Comparison of ENCODE assay signal across 15 cellular contexts in the genomic region with DNA sequence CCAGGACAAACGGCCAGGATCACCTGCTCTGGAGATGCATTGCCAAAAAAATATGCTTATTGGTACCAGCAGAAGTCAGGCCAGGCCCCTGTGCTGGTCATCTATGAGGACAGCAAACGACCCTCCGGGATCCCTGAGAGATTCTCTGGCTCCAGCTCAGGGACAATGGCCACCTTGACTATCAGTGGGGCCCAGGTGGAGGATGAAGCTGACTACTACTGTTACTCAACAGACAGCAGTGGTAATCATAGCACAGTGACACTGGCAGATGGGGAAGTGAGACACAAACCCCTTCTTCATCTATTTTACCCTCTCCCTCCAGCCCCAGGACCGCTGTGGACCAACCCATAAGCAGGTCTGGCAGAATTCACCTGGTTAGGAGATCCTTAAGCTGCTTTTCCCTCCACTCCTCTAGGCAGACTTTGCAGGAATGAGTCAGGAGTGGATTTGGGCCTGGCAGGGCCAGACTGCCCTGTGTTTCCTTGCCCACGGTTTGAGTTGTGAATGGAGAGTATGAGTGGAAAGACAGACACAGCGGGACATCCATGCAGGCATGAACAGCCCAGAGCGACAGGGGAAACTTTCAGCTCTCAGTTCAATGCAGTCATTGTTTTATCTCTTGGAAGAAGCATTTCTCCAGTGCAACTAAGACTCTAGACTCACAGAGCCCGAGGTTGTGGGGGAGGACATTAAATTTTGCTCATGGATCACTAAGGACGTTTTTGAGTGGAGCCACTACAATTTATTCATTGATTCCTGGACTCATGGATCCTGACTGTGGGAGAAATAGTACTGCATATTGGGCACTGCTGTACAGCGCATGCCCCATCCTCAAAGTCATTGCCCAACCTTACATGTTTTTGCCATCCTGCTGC.
DNase-seq lines count a peak whose midpoint lies in the region; ATAC-seq and TF ChIP-seq lines count a peak whose summit lies in the region.
"Had no signal": no experiment of that assay in that cellular context is flagged by ENCODE, and none has a peak within 500 bp of the region (broad histone marks: within the 10 kb centered on the region; RNA-seq: fewer than 3 reads in every experiment).

No MANE protein-coding gene starts in this region.

- H3K9me3 Mint-ChIP-seq in CD8-positive, alpha-beta T cell, result no peaks in the 10 kb centered on the region
- no peaks in the 10 kb centered on the region for H3K9me3 Mint-ChIP-seq in activated B cell treated with CpG ODN at 0.5 μM for 24 hours
- no peaks in the 10 kb centered on the region for H3K9me3 Mint-ChIP-seq in activated CD4-positive, alpha-beta memory T cell treated with anti-CD3 and anti-CD28 coated beads, Interleukin-2, amount 10 ng/mL, durations not matched to agents 7 days and 5 days

- no peak for TF ChIP-seq EP300 in upper lobe of left lung (IDR thresholded peaks at IDR 0.05)

- H3K4me3 Mint-ChIP-seq in CD8-positive, alpha-beta T cell, result no peak overlapping the region
- H3K4me3 Mint-ChIP-seq in activated B cell treated with CpG ODN at 0.5 μM for 24 hours, result peak overlapping the region; percentile 38
- no peak overlapping the region for H3K4me3 Mint-ChIP-seq in activated CD4-positive, alpha-beta memory T cell treated with anti-CD3 and anti-CD28 coated beads, Interleukin-2, amount 10 ng/mL, durations not matched to agents 7 days and 5 days

- WGBS in neuronal stem cell (ENCODE audit: extremely low coverage in 2 of 2, insufficient read length in 2 of 2, insufficient replicate concordance in 1 of 2), 2 donors, result no CpG with 5 or more reads among the region's 10 CpGs
- WGBS in upper lobe of left lung, 2 donors, result 81 to 84% methylated on average over 7 to 10 of the region's 10 CpGs

- peaks cover 43% of the 10 kb centered on the region for H3K4me1 ChIP-seq in CD8-positive, alpha-beta T cell (ENCODE audit: insufficient read depth, low read length)
- H3K4me1 ChIP-seq in Karpas-422 (ENCODE audit: low read length), result peaks cover 71% of the 10 kb centered on the region
- H3K4me1 ChIP-seq in neuronal stem cell (ENCODE audit: control insufficient read depth in 2 of 2, insufficient read depth in 1 of 2, low read depth in 1 of 2, low read length in 2 of 2), result no peaks in the 10 kb centered on the region
- no peaks in the 10 kb centered on the region for H3K4me1 ChIP-seq in upper lobe of left lung
- H3K4me1 ChIP-seq: uterus had no signal

- no peak overlapping the region for H3K27ac ChIP-seq in CD8-positive, alpha-beta T cell (ENCODE audit: low read depth, low read length)
- H3K27ac ChIP-seq in Karpas-422 (ENCODE audit: low read length), result peak overlapping the region; percentile 97
- no peak overlapping the region for H3K27ac ChIP-seq in neuronal stem cell (replicated peaks; ENCODE audit: low read length)
- no peak overlapping the region for H3K27ac ChIP-seq in upper lobe of left lung
- H3K27ac ChIP-seq: uterus had no signal

- no peak overlapping the region for H4K91ac ChIP-seq in neuronal stem cell (ENCODE audit: low read depth, low read length, poor library complexity)

- no peak for ATAC-seq in CD8-positive, alpha-beta T cell
- ATAC-seq in activated B cell treated with CpG ODN at 0.5 μM for 24 hours (ENCODE audit: low read depth) (peak; percentile 69), upper lobe of left lung (ENCODE audit: low FRiP score in 2 of 2) (no peak)
- ATAC-seq: PC-3 had no signal

- no peaks in the 10 kb centered on the region for H3K9me2 ChIP-seq in Karpas-422 (replicated peaks; ENCODE audit: insufficient read depth, low read length)
- H3K9me2 ChIP-seq: SK-N-SH had no signal

- H3K9ac ChIP-seq in Karpas-422 (ENCODE audit: low read length) (peak overlapping the region; percentile 75), neuronal stem cell (ENCODE audit: low read depth, low read length, poor library complexity) (no peak overlapping the region)
- H3K9ac ChIP-seq: SK-N-SH had no signal

- H3K27me3 ChIP-seq in CD8-positive, alpha-beta T cell (ENCODE audit: insufficient read depth, low read length), result no peaks in the 10 kb centered on the region
- H3K27me3 ChIP-seq in Karpas-422 (ENCODE audit: low read length) (no peaks in the 10 kb centered on the region), neuronal stem cell (ENCODE audit: control insufficient read depth in 3 of 3, insufficient read depth in 3 of 3, low read depth in 1 of 3, low read length in 3 of 3) (peaks cover 0 to 9% (median 0%) of the 10 kb centered on the region in 3 experiments), upper lobe of left lung (no peaks in the 10 kb centered on the region)
- H3K27me3 ChIP-seq: uterus had no signal

- peak in 1 of 7 experiments; percentile 41 for DNase-seq in CD8-positive, alpha-beta T cell
- DNase-seq in Karpas-422, result peak; percentile 86
- DNase-seq in activated B cell treated with CpG ODN at 0.5 μM for 24 hours, result no peak
- DNase-seq in neuronal stem cell (ENCODE audit: low spot score), result no peak
- DNase-seq in upper lobe of left lung, result no peak
- no peak for DNase-seq in activated CD4-positive, alpha-beta memory T cell treated with anti-CD3 and anti-CD28 coated beads, Interleukin-2, amount 10 ng/mL, durations not matched to agents 7 days and 5 days
- no peak for DNase-seq in RPMI8226
- DNase-seq: activated CD4-positive, alpha-beta T cell treated with anti-CD3 and anti-CD28 coated beads for 4 hours; effector memory CD4-positive, alpha-beta T cell; MM.1S; NCI-H2029 treated with DMSO at 0.1 percent for 48 hours; NCI-H524 treated with DMSO at 0.1 percent for 48 hours; PC-3; SK-N-SH; uterus had no signal

- H3K4me2 ChIP-seq in Karpas-422 (ENCODE audit: low read depth, low read length, poor library complexity, severe bottlenecking) (peak overlapping the region; percentile 73), neuronal stem cell (ENCODE audit: insufficient read depth, low read length, poor library complexity, severe bottlenecking) (no peak overlapping the region)
- H3K4me2 ChIP-seq: SK-N-SH had no signal

- TF ChIP-seq CTCF in CD8-positive, alpha-beta T cell (IDR thresholded peaks at IDR 0.05), result no peak
- TF ChIP-seq CTCF in activated B cell treated with CpG ODN at 0.5 μM for 24 hours (IDR thresholded peaks at IDR 0.05) (no peak), upper lobe of left lung (IDR thresholded peaks at IDR 0.05) (no peak)

- no peak overlapping the region for H3K14ac ChIP-seq in neuronal stem cell (ENCODE audit: low read length)

- no peaks in the 10 kb centered on the region for H3K9me3 ChIP-seq in CD8-positive, alpha-beta T cell (ENCODE audit: low read length)
- H3K9me3 ChIP-seq in Karpas-422 (ENCODE audit: low read length) (no peaks in the 10 kb centered on the region), neuronal stem cell (replicated peaks in 1 of 2; ENCODE audit: control insufficient read depth in 2 of 2, insufficient read depth in 1 of 2, low read depth in 1 of 2, low read length in 2 of 2) (peaks cover 0 to 2% of the 10 kb centered on the region in 2 donors), upper lobe of left lung (no peaks in the 10 kb centered on the region)
- H3K9me3 ChIP-seq: SK-N-SH, uterus had no signal

- no peaks in the 10 kb centered on the region for H3K36me3 Mint-ChIP-seq in CD8-positive, alpha-beta T cell
- no peaks in the 10 kb centered on the region for H3K36me3 Mint-ChIP-seq in activated B cell treated with CpG ODN at 0.5 μM for 24 hours (ENCODE audit: low read depth)
- H3K36me3 Mint-ChIP-seq in activated CD4-positive, alpha-beta memory T cell treated with anti-CD3 and anti-CD28 coated beads, Interleukin-2, amount 10 ng/mL, durations not matched to agents 7 days and 5 days (ENCODE audit: low read depth), result peaks cover 3% of the 10 kb centered on the region

- H3K18ac ChIP-seq in neuronal stem cell (ENCODE audit: low read length), result no peak overlapping the region

- no peak overlapping the region for H3K4ac ChIP-seq in neuronal stem cell (ENCODE audit: low read length)

- peak overlapping the region; percentile 96 for H3K23ac ChIP-seq in neuronal stem cell (ENCODE audit: low read depth, low read length, poor library complexity)

- no peak overlapping the region for H2BK12ac ChIP-seq in neuronal stem cell (ENCODE audit: low read length)

- CTCF ChIA-PET in CD8-positive, alpha-beta T cell (lab: Charles Lee), result interaction anchor here (0.8 to 20.8 kb wide), 12 partner anchors 10 to 70 kb away, joined by 3 to 281 read pairs (median 10); no protein-coding TSS in a partner anchor
- CTCF ChIA-PET in activated B cell treated with CpG ODN at 0.5 μM for 24 hours (lab: Charles Lee), result interaction anchor here (1.1 to 9.8 kb wide), 6 partner anchors 24 to 144 kb away, joined by 3 to 151 read pairs (median 28); no protein-coding TSS in a partner anchor
- CTCF ChIA-PET in activated CD4-positive, alpha-beta memory T cell treated with anti-CD3 and anti-CD28 coated beads, Interleukin-2, amount 10 ng/mL, durations not matched to agents 7 days and 5 days (lab: Charles Lee), result interaction anchor here (1.8 to 9.1 kb wide), 4 partner anchors 7 to 70 kb away, joined by 6 to 235 read pairs (median 79); no protein-coding TSS in a partner anchor

- no peak overlapping the region for H2BK5ac ChIP-seq in neuronal stem cell (ENCODE audit: low read length)

- no peak overlapping the region for H2BK120ac ChIP-seq in neuronal stem cell (ENCODE audit: low read depth, low read length)

- H3K4me3 ChIP-seq in CD8-positive, alpha-beta T cell (ENCODE audit: low read depth, low read length), result no peak overlapping the region
- H3K4me3 ChIP-seq in Karpas-422 (ENCODE audit: low read length) (peak overlapping the region; percentile 59), neuronal stem cell (ENCODE audit: low read length in 2 of 2) (no peak overlapping the region), upper lobe of left lung (no peak overlapping the region)
- H3K4me3 ChIP-seq: uterus had no signal

- no peaks in the 10 kb centered on the region for H3K36me3 ChIP-seq in CD8-positive, alpha-beta T cell (ENCODE audit: insufficient read depth, low read length)
- H3K36me3 ChIP-seq in Karpas-422 (ENCODE audit: insufficient read depth, low read length) (no peaks in the 10 kb centered on the region), neuronal stem cell (replicated peaks in 1 of 2; ENCODE audit: control insufficient read depth in 2 of 2, insufficient read depth in 2 of 2, low read length in 2 of 2) (no peaks in the 10 kb centered on the region), upper lobe of left lung (no peaks in the 10 kb centered on the region)
- H3K36me3 ChIP-seq: uterus had no signal

- intact Hi-C loops in CD8-positive, alpha-beta T cell (cut with DNase I, micrococcal nuclease), result no loop called here
- intact Hi-C loops in activated B cell treated with CpG ODN at 0.5 μM for 24 hours (cut with micrococcal nuclease), result no loop called here

- H4K8ac ChIP-seq in neuronal stem cell (ENCODE audit: low read depth, low read length), result no peak overlapping the region

- peak overlapping the region; percentile 72 for H3K27ac Mint-ChIP-seq in CD8-positive, alpha-beta T cell
- peak overlapping the region; percentile 18 for H3K27ac Mint-ChIP-seq in activated B cell treated with CpG ODN at 0.5 μM for 24 hours
- no peak overlapping the region for H3K27ac Mint-ChIP-seq in activated CD4-positive, alpha-beta memory T cell treated with anti-CD3 and anti-CD28 coated beads, Interleukin-2, amount 10 ng/mL, durations not matched to agents 7 days and 5 days

- H4K20me1 ChIP-seq in Karpas-422 (ENCODE audit: insufficient read depth, low read depth, low read length), result no peaks in the 10 kb centered on the region

- POLR2A ChIA-PET in CD8-positive, alpha-beta T cell (lab: Charles Lee), result interaction anchor here (1.1 to 1.2 kb wide), 2 partner anchors 10 to 18 kb away, joined by 3 to 5 read pairs; no protein-coding TSS in a partner anchor
- POLR2A ChIA-PET in activated B cell treated with CpG ODN at 0.5 μM for 24 hours (lab: Charles Lee), result interaction anchor here (0.9 to 4.4 kb wide), 3 partner anchors 10 to 123 kb away, joined by 4 to 17 read pairs (median 17); no protein-coding TSS in a partner anchor
- POLR2A ChIA-PET in activated CD4-positive, alpha-beta memory T cell treated with anti-CD3 and anti-CD28 coated beads, Interleukin-2, amount 10 ng/mL, durations not matched to agents 7 days and 5 days (lab: Charles Lee), result interaction anchor here (0.7 to 1.2 kb wide), 3 partner anchors 8 to 72 kb away, joined by 3 read pairs; no protein-coding TSS in a partner anchor

- no peak overlapping the region for H2AFZ ChIP-seq in Karpas-422 (ENCODE audit: low read length)
- H2AFZ ChIP-seq in neuronal stem cell (ENCODE audit: low read length), result no peak overlapping the region

- peaks cover 66% of the 10 kb centered on the region for H3K4me1 Mint-ChIP-seq in CD8-positive, alpha-beta T cell (ENCODE audit: low read depth)
- peaks cover 26% of the 10 kb centered on the region for H3K4me1 Mint-ChIP-seq in activated B cell treated with CpG ODN at 0.5 μM for 24 hours
- H3K4me1 Mint-ChIP-seq in activated CD4-positive, alpha-beta memory T cell treated with anti-CD3 and anti-CD28 coated beads, Interleukin-2, amount 10 ng/mL, durations not matched to agents 7 days and 5 days, result peaks cover 27% of the 10 kb centered on the region

- H3K79me1 ChIP-seq in neuronal stem cell (ENCODE audit: low read depth, low read length), result no peaks in the 10 kb centered on the region

- H3K79me2 ChIP-seq in Karpas-422 (ENCODE audit: low read length), result no peaks in the 10 kb centered on the region

- H2AK5ac ChIP-seq in neuronal stem cell (ENCODE audit: low read depth, low read length), result no peak overlapping the region

- no peak for TF ChIP-seq POLR2A in upper lobe of left lung (IDR thresholded peaks at IDR 0.05)

- H2BK15ac ChIP-seq in neuronal stem cell (ENCODE audit: low read length), result no peak overlapping the region

- H3K27me3 Mint-ChIP-seq in CD8-positive, alpha-beta T cell (ENCODE audit: low read depth), result no peaks in the 10 kb centered on the region
- peaks cover 15% of the 10 kb centered on the region for H3K27me3 Mint-ChIP-seq in activated B cell treated with CpG ODN at 0.5 μM for 24 hours
- peaks cover 19% of the 10 kb centered on the region for H3K27me3 Mint-ChIP-seq in activated CD4-positive, alpha-beta memory T cell treated with anti-CD3 and anti-CD28 coated beads, Interleukin-2, amount 10 ng/mL, durations not matched to agents 7 days and 5 days
